Comparison of ENCODE assay signal across 6 cellular contexts in the genomic region with DNA sequence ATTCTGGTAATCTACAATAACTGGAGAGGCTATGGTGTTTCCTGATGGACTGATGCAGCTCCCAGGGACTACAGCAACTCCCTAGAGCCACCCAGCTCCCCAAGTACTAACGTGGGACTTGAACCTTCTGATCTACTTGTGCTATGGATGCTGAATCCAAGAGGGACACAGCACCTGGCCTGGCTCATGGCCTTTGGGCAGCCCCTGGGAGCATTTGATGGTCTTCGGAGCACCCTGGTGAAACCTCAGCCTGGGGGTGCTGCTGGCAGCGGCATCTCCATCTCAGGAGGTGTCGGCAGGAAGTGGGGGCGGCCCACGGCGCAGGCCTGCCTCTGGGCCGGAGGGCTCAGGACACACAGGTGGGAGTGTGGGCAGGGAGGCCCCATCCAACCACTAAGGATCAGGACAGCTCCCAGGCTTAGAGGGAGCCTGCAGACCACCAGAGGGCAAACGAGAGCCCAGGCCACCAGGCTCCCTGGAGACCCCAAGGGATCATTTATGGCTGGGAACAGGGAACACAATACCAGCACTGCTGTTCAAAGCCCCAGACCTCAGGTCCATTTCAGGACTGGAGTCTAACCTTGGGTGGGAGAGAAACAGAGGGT. TPM values are rescaled to one million over a fixed set of nuclear protein-coding genes. Genes with fewer than 3 reads are reported as not detected.
DNase-seq lines count a peak whose midpoint lies in the region; ATAC-seq and TF ChIP-seq lines count a peak whose summit lies in the region.

No MANE protein-coding gene starts in this region.

- TF ChIP-seq CTCF in BE2C (IDR thresholded peaks at IDR 0.05; ENCODE audit: low read depth, low read length): peak; percentile 73
- peak; percentile 45 for TF ChIP-seq CTCF in kidney epithelial cell (IDR thresholded peaks at IDR 0.05; ENCODE audit: insufficient read depth, low read length, poor library complexity, severe bottlenecking)
- TF ChIP-seq CTCF in Calu3 (IDR thresholded peaks at IDR 0.05; ENCODE audit: unreplicated experiment): no peak

- H3K27me3 ChIP-seq in BE2C (no peaks in the 10 kb centered on the region), SJCRH30 (no peaks in the 10 kb centered on the region), kidney epithelial cell (ENCODE audit: control insufficient read depth, insufficient read depth, low read length) (no peaks in the 10 kb centered on the region)

- CTCF ChIA-PET in Calu3 (lab: Charles Lee): interaction anchor here (0.7 to 3.9 kb wide), 6 partner anchors 14 to 127 kb away, joined by 3 to 15 read pairs (median 3); a partner anchor contains a TSS

- no peaks in the 10 kb centered on the region for H3K36me3 ChIP-seq in BE2C
- H3K36me3 ChIP-seq in SJCRH30: peaks cover 15% of the 10 kb centered on the region; the same call in 1 of the 2 replicates
- H3K36me3 ChIP-seq in kidney epithelial cell (ENCODE audit: control insufficient read depth, insufficient read depth, low read length): peaks cover 6% of the 10 kb centered on the region

- H3K9me3 ChIP-seq in BE2C (no peaks in the 10 kb centered on the region), SJCRH30 (replicated peaks) (no peaks in the 10 kb centered on the region)

- H3K9me3 Mint-ChIP-seq in Calu3 (ENCODE audit: low read depth, unreplicated experiment): no peaks in the 10 kb centered on the region

- H3K27ac ChIP-seq in SJCRH30: peak overlapping the region; percentile 83

- intact Hi-C loops in Calu3 (cut with micrococcal nuclease; ENCODE audit: unreplicated experiment): no loop called here

- H3K4me3 ChIP-seq in BE2C (ENCODE audit: low read depth, low read length): no peak overlapping the region
- H3K4me3 ChIP-seq in SJCRH30: no peak overlapping the region
- H3K4me3 ChIP-seq in kidney epithelial cell (ENCODE audit: low read depth, low read length): no peak overlapping the region

- no peak overlapping the region for H3K27ac Mint-ChIP-seq in Calu3 (ENCODE audit: unreplicated experiment)

- ATAC-seq in GM19463 (IDR thresholded peaks at IDR 0.05; ENCODE audit: unreplicated experiment): no peak

- H3K36me3 Mint-ChIP-seq in Calu3 (ENCODE audit: insufficient read depth, unreplicated experiment): peaks cover 59% of the 10 kb centered on the region

- H3K4me3 Mint-ChIP-seq in Calu3 (ENCODE audit: low read depth, unreplicated experiment): no peak overlapping the region

- DNase-seq in BE2C (peak; percentile 72), SJCRH30 (peak; percentile 64 to 75), kidney epithelial cell (ENCODE audit: low read depth) (no peak), NCI-H446 (lab: John Stamatoyannopoulos, UW) (no peak), Calu3 (no peak)

- H3K4me1 ChIP-seq in BE2C (peaks cover 7% of the 10 kb centered on the region), SJCRH30 (peaks cover 73% of the 10 kb centered on the region)

- H3K27me3 Mint-ChIP-seq in Calu3 (ENCODE audit: unreplicated experiment): no peaks in the 10 kb centered on the region

- BruUV-seq in Calu3 (replicated peaks; lab: Mats Ljungman, UMichigan): no TSS peak

- H3K4me1 Mint-ChIP-seq in Calu3 (ENCODE audit: low read depth, unreplicated experiment): peaks cover 67% of the 10 kb centered on the region

RNA-seq across cellular contexts. Expression of a gene that starts 8.7 kb away (rescaled TPM):
- polyA plus RNA-seq in BE2C (2012; ENCODE audit: insufficient read depth, insufficient read length, low read depth): 73.8 TPM
- 43.4 and 45.0 TPM in 2 replicates for total RNA-seq in SJCRH30 (2014; rRNA removed; shearing (Covaris generic))
- total RNA-seq in kidney epithelial cell (87.7 and 100 TPM in 2 replicates), Calu3 (2022) (92.8 and 101 TPM in 2 replicates)

RNA-seq across cellular contexts. Expression of a gene that starts 25.2 kb away (rescaled TPM):
- polyA plus RNA-seq in BE2C (2012; ENCODE audit: insufficient read depth, insufficient read length, low read depth): 0.39 TPM
- 0.03 and 0.10 TPM in 2 replicates for total RNA-seq in SJCRH30 (2014; rRNA removed; shearing (Covaris generic))
- total RNA-seq in kidney epithelial cell: 10.7 and 12.8 TPM in 2 replicates
- total RNA-seq in Calu3 (2022): 26.5 and 33.0 TPM in 2 replicates

RNA-seq across cellular contexts. Expression of a gene that starts 47.3 kb away (rescaled TPM):
- polyA plus RNA-seq in BE2C (2012; ENCODE audit: insufficient read depth, insufficient read length, low read depth): 19.9 TPM
- 6.2 and 7.4 TPM in 2 replicates for total RNA-seq in SJCRH30 (2014; rRNA removed; shearing (Covaris generic))
- total RNA-seq in kidney epithelial cell: 24.8 and 28.6 TPM in 2 replicates
- 29.6 and 35.8 TPM in 2 replicates for total RNA-seq in Calu3 (2022)

RNA-seq across cellular contexts. Expression of a gene that starts 54.8 kb away (rescaled TPM):
- 18.3 TPM for polyA plus RNA-seq in BE2C (2012; ENCODE audit: insufficient read depth, insufficient read length, low read depth)
- total RNA-seq in SJCRH30 (2014; rRNA removed; shearing (Covaris generic)): 4.7 and 6.4 TPM in 2 replicates
- 26.9 and 31.1 TPM in 2 replicates for total RNA-seq in kidney epithelial cell
- 9.9 and 12.2 TPM in 2 replicates for total RNA-seq in Calu3 (2022)

RNA-seq across cellular contexts. Expression of a gene that starts 59.3 kb away (rescaled TPM):
- 45.7 TPM for polyA plus RNA-seq in BE2C (2012; ENCODE audit: insufficient read depth, insufficient read length, low read depth)
- total RNA-seq in SJCRH30 (2014; rRNA removed; shearing (Covaris generic)): 25.9 and 26.3 TPM in 2 replicates
- total RNA-seq in kidney epithelial cell (24.6 and 28.5 TPM in 2 replicates), Calu3 (2022) (39.8 and 41.0 TPM in 2 replicates)

Comparison
In these comparisons a context has a peak if more than half of its experiments do, and no peak if none do; other contexts are left out.
1. DNase-seq: peak in BE2C (single experiment) and SJCRH30 (2 of 2); none in kidney epithelial cell (single experiment), NCI-H446 (0 of 2) and Calu3 (single experiment).
2. RNA of a gene that starts 25.2 kb away (total RNA-seq): 26.5 to 33.0 TPM in Calu3 and 10.7 to 12.8 TPM in kidney epithelial cell; 0.03 to 0.10 TPM in SJCRH30; every median in the first group is over 10 times any median in the second.